25 cellular contexts compared by ENCODE assay signal in the genomic region with DNA sequence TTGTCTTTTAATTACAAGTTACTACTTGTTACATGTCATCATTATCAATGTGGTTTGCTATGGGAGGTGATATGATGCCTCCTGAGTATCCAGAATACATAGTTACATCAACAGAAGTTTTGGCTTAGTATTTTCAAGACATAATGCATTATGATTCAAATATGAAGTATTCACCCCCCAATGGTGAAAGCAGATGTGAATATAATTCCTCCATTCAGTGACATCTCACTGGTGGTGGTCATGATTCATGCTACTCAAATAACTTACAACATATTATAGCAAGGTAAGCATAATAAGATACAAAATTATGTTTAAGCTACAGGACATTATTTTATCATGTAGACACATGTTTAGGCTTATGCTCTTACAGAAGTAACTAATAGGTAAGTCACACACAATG. TPM values are rescaled to one million over a fixed set of nuclear protein-coding genes. Genes with fewer than 3 reads are reported as not detected.
DNase-seq lines count a peak whose midpoint lies in the region; ATAC-seq, FAIRE-seq and TF ChIP-seq lines count a peak whose summit lies in the region.
"Had no signal": no experiment of that assay in that cellular context is flagged by ENCODE, and none has a peak within 500 bp of the region (broad histone marks: within the 10 kb centered on the region; RNA-seq: fewer than 3 reads in every experiment).

No MANE protein-coding gene starts in this region.

- FAIRE-seq in A549 (lab: Jason Lieb, UNC), result no peak
- FAIRE-seq: frontal cortex, H1, small intestine, TTC549 had no signal

- no peak for TF ChIP-seq POLR2A in A549 (IDR thresholded peaks at IDR 0.05; ENCODE audit: low read length)

- no peaks in the 10 kb centered on the region for H3K27me3 Mint-ChIP-seq in Caco-2 (ENCODE audit: insufficient read depth, unreplicated experiment)
- H3K27me3 Mint-ChIP-seq: activated naive CD8-positive, alpha-beta T cell had no signal

- no peaks in the 10 kb centered on the region for H3K9me3 Mint-ChIP-seq in Caco-2 (ENCODE audit: unreplicated experiment)

- H3K27ac Mint-ChIP-seq in Caco-2 (ENCODE audit: unreplicated experiment), result no peak overlapping the region
- H3K27ac Mint-ChIP-seq: activated naive CD8-positive, alpha-beta T cell had no signal

- H3K4me1 ChIP-seq in A549 (peaks cover 12% of the 10 kb centered on the region; the same call in 2 of the 3 replicates), RWPE2 (ENCODE audit: insufficient read depth, poor library complexity, severe bottlenecking) (peaks cover 25% of the 10 kb centered on the region), Caco-2 (no peaks in the 10 kb centered on the region), ascending aorta (no peaks in the 10 kb centered on the region)
- H3K4me1 ChIP-seq: BE2C, left ventricle myocardium inferior, parathyroid adenoma had no signal

- ATAC-seq in A549, result no peak
- ATAC-seq in RWPE2 (ENCODE audit: low read depth), result peak; percentile 89
- ATAC-seq: Panc1 had no signal

- no peak overlapping the region for H3K4me2 ChIP-seq in A549

- no TSS peak for BruUV-seq in Caco-2 (replicated peaks; lab: Mats Ljungman, UMichigan)

- H3K36me3 ChIP-seq in RWPE2 (ENCODE audit: low read depth), result peaks cover 82% of the 10 kb centered on the region
- H3K36me3 ChIP-seq in Caco-2 (ENCODE audit: control insufficient read depth, insufficient read depth, low read length), result peaks cover 2% of the 10 kb centered on the region
- H3K36me3 ChIP-seq in ascending aorta, result peaks cover 69 to 98% of the 10 kb centered on the region in 2 donors

- H3K27ac ChIP-seq in A549, result no peak overlapping the region
- H3K27ac ChIP-seq in RWPE2 (ENCODE audit: poor library complexity, severe bottlenecking), result peak overlapping the region; percentile 67
- H3K27ac ChIP-seq in ascending aorta, result no peak overlapping the region
- H3K27ac ChIP-seq: left ventricle myocardium inferior, parathyroid adenoma had no signal

- H3K9me3 ChIP-seq in A549 (no peaks in the 10 kb centered on the region), RWPE2 (ENCODE audit: severe bottlenecking) (no peaks in the 10 kb centered on the region), Caco-2 (no peaks in the 10 kb centered on the region), ascending aorta (no peaks in the 10 kb centered on the region)
- H3K9me3 ChIP-seq: BE2C, left ventricle myocardium inferior had no signal

- no peak overlapping the region for H3K4me3 Mint-ChIP-seq in Caco-2 (ENCODE audit: unreplicated experiment)
- H3K4me3 Mint-ChIP-seq: activated naive CD8-positive, alpha-beta T cell had no signal

- no peak for TF ChIP-seq CTCF in A549 (IDR thresholded peaks at IDR 0.05)
- no peak for TF ChIP-seq CTCF in RWPE2 (IDR thresholded peaks at IDR 0.05; ENCODE audit: poor library complexity, severe bottlenecking)
- TF ChIP-seq CTCF in Caco-2 (IDR thresholded peaks at IDR 0.05; ENCODE audit: insufficient read depth in 1 of 2, low read depth in 1 of 2, low read length in 1 of 2, severe bottlenecking in 1 of 2, unreplicated experiment in 1 of 2), result no peak
- TF ChIP-seq CTCF in ascending aorta (IDR thresholded peaks at IDR 0.05), result no peak

- POLR2A ChIA-PET in A549 (lab: Yijun Ruan, JAX) (no interaction called here), Caco-2 (lab: Charles Lee) (no interaction called here)

- no peak overlapping the region for H3K4me3 ChIP-seq in A549
- H3K4me3 ChIP-seq in RWPE2 (ENCODE audit: severe bottlenecking), result no peak overlapping the region
- no peak overlapping the region for H3K4me3 ChIP-seq in Caco-2 (ENCODE audit: low read depth, low read length)
- no peak overlapping the region for H3K4me3 ChIP-seq in ascending aorta
- H3K4me3 ChIP-seq: left ventricle myocardium inferior had no signal

- no peaks in the 10 kb centered on the region for H3K27me3 ChIP-seq in RWPE2 (ENCODE audit: insufficient read depth, poor library complexity, severe bottlenecking)
- no peaks in the 10 kb centered on the region for H3K27me3 ChIP-seq in Caco-2 (replicated peaks; ENCODE audit: control insufficient read depth, insufficient read depth, low read length)
- no peaks in the 10 kb centered on the region for H3K27me3 ChIP-seq in ascending aorta
- H3K27me3 ChIP-seq: BE2C had no signal

- DNase-seq in A549 (ENCODE audit: low read depth in 1 of 2, low spot score in 1 of 2), result no peak
- DNase-seq in EL, result peak; percentile 65
- DNase-seq in RWPE2 (ENCODE audit: low spot score), result no peak
- DNase-seq in fibroblast of peridontal ligament (ENCODE audit: extremely low read depth), result peak; percentile 71
- DNase-seq in RPMI8226, result no peak
- DNase-seq in COLO668 (lab: John Stamatoyannopoulos, UW; ENCODE audit: unreplicated experiment), result no peak
- DNase-seq in Caco-2, result no peak
- DNase-seq in ascending aorta (ENCODE audit: low spot score in 2 of 2), result no peak
- DNase-seq: activated CD4-positive, alpha-beta T cell treated with anti-CD3 and anti-CD28 coated beads for 48 hours; activated T-cell treated with anti-CD3 and anti-CD28 coated beads for 4 hours; BE2C; central memory CD4-positive, alpha-beta T cell; effector CD4-positive, alpha-beta T cell; Kasumi-1; left ventricle myocardium inferior; NCI-H1417 treated with DMSO at 0.1 percent for 48 hours; NCI-H774; small intestine; stimulated activated CD4-positive, alpha-beta T cell treated with anti-CD3 and anti-CD28 coated beads, Interleukin-4, amount 100 ng/mL, for 24 hours had no signal

- H3K36me3 Mint-ChIP-seq in Caco-2 (ENCODE audit: insufficient read depth, unreplicated experiment), result peaks cover 22% of the 10 kb centered on the region

- no peaks in the 10 kb centered on the region for H3K4me1 Mint-ChIP-seq in Caco-2 (ENCODE audit: low read depth, unreplicated experiment)

- TF ChIP-seq EP300 in A549 (IDR thresholded peaks at IDR 0.05), result no peak

- no peak for TF ChIP-seq RAD21 in A549 (conservative IDR thresholded peaks at IDR 0.05 in 1 of 2, IDR thresholded peaks at IDR 0.05 in 1 of 2)

- intact Hi-C loops in Caco-2 (cut with micrococcal nuclease; ENCODE audit: unreplicated experiment) (no loop called here), ascending aorta (cut with DNase I) (no loop called here)

- CTCF ChIA-PET in A549 (lab: Yijun Ruan, JAX), result interaction anchor here (0.6 kb wide), 1 partner anchor 98 kb away, joined by 3 read pairs; no protein-coding TSS in a partner anchor
- CTCF ChIA-PET in Caco-2 (lab: Charles Lee), result no interaction called here

TF ChIP-seq in A549, 52 proteins besides CTCF, POLR2A, EP300 and RAD21:
- TF ChIP-seq MAFK (IDR thresholded peaks at IDR 0.05; ENCODE audit: partially characterized antibody), result peak; percentile 79
- TF ChIP-seq E2F6 (IDR thresholded peaks at IDR 0.05; ENCODE audit: borderline replicate concordance, low read depth), result no peak
- no peak for TF ChIP-seq FOSB (CRISPR knock-in tag; IDR thresholded peaks at IDR 0.05)
TF ChIP-seq in A549: peak in this region for 1.

RNA-seq across cellular contexts. Expression of gene TTBK2, which starts 34.9 kb away (rescaled TPM):
- polyA plus RNA-seq in A549 (2011; rRNA removed) (5.3 and 5.6 TPM in 2 replicates), A549 (2017; fragmentation: RNase III; extraction: RNeasy Plus Mini Kit Qiagen cat#74134 plus additional on column Dnase treatment) (1.8 to 2.3 TPM (median 2.0 TPM) in 3 replicates)
- 0.86 and 1.1 TPM in 2 replicates for polyA plus RNA-seq in A549 (2012; cell fraction: cytosol; rRNA removed)
- 0.84 and 1.3 TPM in 2 replicates for polyA plus RNA-seq in A549 (2012; cell fraction: nucleus; rRNA removed)
- 7.0 and 9.6 TPM in 2 replicates for polyA minus RNA-seq in A549 (2011; rRNA and poly(A)+ RNA removed)
- total RNA-seq in Caco-2 (2022) (9.7 and 10.1 TPM in 2 replicates), ascending aorta (25.3 TPM)

Comparison
In these comparisons a context has a peak if more than half of its experiments do, and no peak if none do; other contexts are left out.
1. DNase-seq: peak in EL (single experiment) and fibroblast of peridontal ligament (single experiment); none in A549 (0 of 2), RWPE2 (single experiment), RPMI8226 (single experiment), COLO668 (single experiment), Caco-2 (0 of 2) and ascending aorta (0 of 2).